ENCODE assay signal across 1 cellular context in the genomic region with DNA sequence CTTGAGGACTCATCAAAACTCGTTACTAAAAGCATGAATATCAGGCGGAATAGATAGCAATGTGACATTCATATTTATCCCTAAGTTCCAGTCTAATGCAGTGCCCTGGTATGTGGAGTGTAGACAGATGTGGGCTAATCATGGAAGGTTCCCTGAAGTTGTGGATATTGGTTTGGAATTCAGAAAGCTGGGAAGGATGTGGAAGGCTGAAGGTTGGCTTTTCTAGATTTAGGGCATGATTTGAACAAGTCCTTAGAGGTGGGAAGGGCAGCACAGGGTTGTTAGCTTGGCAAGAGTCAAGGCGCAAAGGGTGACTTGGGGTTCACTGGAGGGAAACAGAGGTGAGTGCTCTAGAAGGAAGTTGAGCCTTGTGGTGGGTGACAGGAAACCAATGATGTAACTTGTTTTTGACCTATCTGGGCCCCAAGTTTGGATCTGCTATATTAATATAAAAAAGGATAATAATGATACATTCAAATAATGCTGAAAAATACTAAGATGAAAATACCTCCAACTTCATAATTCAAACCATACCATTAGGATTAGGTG.
A peak's percentile ranks its signal among the peaks of the same experiment; 100 is the strongest.
TF ChIP-seq lines count a peak whose summit lies in the region.

No MANE protein-coding gene starts in this region.

TF ChIP-seq in K562, 482 proteins besides CTCF, POLR2A, EP300 and RAD21:
- TF ChIP-seq HMBOX1 (IDR thresholded peaks at IDR 0.05) (no peak), GTF3C2 (IDR thresholded peaks at IDR 0.05; ENCODE audit: borderline replicate concordance, extremely low read depth, insufficient read length) (no peak), POLR2AphosphoS5 (IDR thresholded peaks at IDR 0.05; ENCODE audit: control insufficient read depth, insufficient read depth, low read depth, low read length) (0 out of 2 replicates have a peak, but pooled peaks have one; percentile 23), KLF6 (CRISPR knock-in tag; IDR thresholded peaks at IDR 0.05; ENCODE audit: borderline replicate concordance) (no peak), PYGO2 (tag; IDR thresholded peaks at IDR 0.05) (no peak), GTF2F1 (IDR thresholded peaks at IDR 0.05; ENCODE audit: low read depth, low read length) (no peak), KLF13 (tag; IDR thresholded peaks at IDR 0.05; ENCODE audit: borderline replicate concordance, low read depth) (no peak), ZNF184 (CRISPR knock-in tag; IDR thresholded peaks at IDR 0.05) (no peak), ZNF830 (CRISPR knock-in tag; IDR thresholded peaks at IDR 0.05) (no peak), PTTG1 (tag; IDR thresholded peaks at IDR 0.05; ENCODE audit: low read depth) (no peak), IFI16 (CRISPR knock-in tag; IDR thresholded peaks at IDR 0.05) (no peak), POLR2G (IDR thresholded peaks at IDR 0.05; ENCODE audit: low read depth, low read length) (0 out of 2 replicates have a peak, but pooled peaks have one; percentile 11), TRIM24 (IDR thresholded peaks at IDR 0.05) (no peak)
- TF ChIP-seq, protein P1, sequence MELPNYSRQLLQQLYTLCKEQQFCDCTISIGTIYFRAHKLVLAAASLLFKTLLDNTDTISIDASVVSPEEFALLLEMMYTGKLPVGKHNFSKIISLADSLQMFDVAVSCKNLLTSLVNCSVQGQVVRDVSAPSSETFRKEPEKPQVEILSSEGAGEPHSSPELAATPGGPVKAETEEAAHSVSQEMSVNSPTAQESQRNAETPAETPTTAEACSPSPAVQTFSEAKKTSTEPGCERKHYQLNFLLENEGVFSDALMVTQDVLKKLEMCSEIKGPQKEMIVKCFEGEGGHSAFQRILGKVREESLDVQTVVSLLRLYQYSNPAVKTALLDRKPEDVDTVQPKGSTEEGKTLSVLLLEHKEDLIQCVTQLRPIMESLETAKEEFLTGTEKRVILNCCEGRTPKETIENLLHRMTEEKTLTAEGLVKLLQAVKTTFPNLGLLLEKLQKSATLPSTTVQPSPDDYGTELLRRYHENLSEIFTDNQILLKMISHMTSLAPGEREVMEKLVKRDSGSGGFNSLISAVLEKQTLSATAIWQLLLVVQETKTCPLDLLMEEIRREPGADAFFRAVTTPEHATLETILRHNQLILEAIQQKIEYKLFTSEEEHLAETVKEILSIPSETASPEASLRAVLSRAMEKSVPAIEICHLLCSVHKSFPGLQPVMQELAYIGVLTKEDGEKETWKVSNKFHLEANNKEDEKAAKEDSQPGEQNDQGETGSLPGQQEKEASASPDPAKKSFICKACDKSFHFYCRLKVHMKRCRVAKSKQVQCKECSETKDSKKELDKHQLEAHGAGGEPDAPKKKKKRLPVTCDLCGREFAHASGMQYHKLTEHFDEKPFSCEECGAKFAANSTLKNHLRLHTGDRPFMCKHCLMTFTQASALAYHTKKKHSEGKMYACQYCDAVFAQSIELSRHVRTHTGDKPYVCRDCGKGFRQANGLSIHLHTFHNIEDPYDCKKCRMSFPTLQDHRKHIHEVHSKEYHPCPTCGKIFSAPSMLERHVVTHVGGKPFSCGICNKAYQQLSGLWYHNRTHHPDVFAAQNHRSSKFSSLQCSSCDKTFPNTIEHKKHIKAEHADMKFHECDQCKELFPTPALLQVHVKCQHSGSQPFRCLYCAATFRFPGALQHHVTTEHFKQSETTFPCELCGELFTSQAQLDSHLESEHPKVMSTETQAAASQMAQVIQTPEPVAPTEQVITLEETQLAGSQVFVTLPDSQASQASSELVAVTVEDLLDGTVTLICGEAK (IDR thresholded peaks at IDR 0.05): no peak
- TF ChIP-seq, protein P1 (CRISPR knock-in tag; IDR thresholded peaks at IDR 0.05): no peak
- TF ChIP-seq, protein P2, sequence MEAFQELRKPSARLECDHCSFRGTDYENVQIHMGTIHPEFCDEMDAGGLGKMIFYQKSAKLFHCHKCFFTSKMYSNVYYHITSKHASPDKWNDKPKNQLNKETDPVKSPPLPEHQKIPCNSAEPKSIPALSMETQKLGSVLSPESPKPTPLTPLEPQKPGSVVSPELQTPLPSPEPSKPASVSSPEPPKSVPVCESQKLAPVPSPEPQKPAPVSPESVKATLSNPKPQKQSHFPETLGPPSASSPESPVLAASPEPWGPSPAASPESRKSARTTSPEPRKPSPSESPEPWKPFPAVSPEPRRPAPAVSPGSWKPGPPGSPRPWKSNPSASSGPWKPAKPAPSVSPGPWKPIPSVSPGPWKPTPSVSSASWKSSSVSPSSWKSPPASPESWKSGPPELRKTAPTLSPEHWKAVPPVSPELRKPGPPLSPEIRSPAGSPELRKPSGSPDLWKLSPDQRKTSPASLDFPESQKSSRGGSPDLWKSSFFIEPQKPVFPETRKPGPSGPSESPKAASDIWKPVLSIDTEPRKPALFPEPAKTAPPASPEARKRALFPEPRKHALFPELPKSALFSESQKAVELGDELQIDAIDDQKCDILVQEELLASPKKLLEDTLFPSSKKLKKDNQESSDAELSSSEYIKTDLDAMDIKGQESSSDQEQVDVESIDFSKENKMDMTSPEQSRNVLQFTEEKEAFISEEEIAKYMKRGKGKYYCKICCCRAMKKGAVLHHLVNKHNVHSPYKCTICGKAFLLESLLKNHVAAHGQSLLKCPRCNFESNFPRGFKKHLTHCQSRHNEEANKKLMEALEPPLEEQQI (IDR thresholded peaks at IDR 0.05): no peak
